In genomic region chr15:29115093-29115991, GRCh38 we compare ENCODE assay signal across 9 cellular contexts.
DNase-seq lines count a peak whose midpoint lies in the region; ATAC-seq and TF ChIP-seq lines count a peak whose summit lies in the region.
"Had no signal": no experiment of that assay in that cellular context is flagged by ENCODE, and none has a peak within 500 bp of the region (broad histone marks: within the 10 kb centered on the region; RNA-seq: fewer than 3 reads in every experiment).

No MANE protein-coding gene starts in this region.

- DNase-seq in GM23338 (ENCODE audit: low spot score) (peak; percentile 77), amniotic epithelial cell (ENCODE audit: low read depth) (peak; percentile 23), left colon (no peak), mammary epithelial cell (no peak), NCI-H187 treated with DMSO at 0.1 percent for 48 hours (lab: John Stamatoyannopoulos, UW) (no peak)

- H3K79me2 ChIP-seq in GM23338 (replicated peaks; ENCODE audit: insufficient read depth) (no peaks in the 10 kb centered on the region), mammary epithelial cell (ENCODE audit: insufficient read depth, low read length) (no peaks in the 10 kb centered on the region)

- WGBS in mammary epithelial cell (ENCODE audit: low coverage, missing lambda C conversion rate), result 11% methylated on average over 12 of the region's 46 CpGs

- no peaks in the 10 kb centered on the region for H3K9me2 ChIP-seq in GM23338 (ENCODE audit: insufficient read depth)

- no TSS peak for BruUV-seq in mammary epithelial cell (replicated peaks; lab: Mats Ljungman, UMichigan)

- H3K27ac ChIP-seq in GM23338 (ENCODE audit: low read depth) (0 out of 2 replicates have a peak overlapping the region, but pooled peaks have one; percentile 45), iPS-18a (ENCODE audit: low read length) (no peak overlapping the region), mammary epithelial cell (ENCODE audit: insufficient read depth, low read depth, low read length) (no peak overlapping the region)
- H3K27ac ChIP-seq: SJSA1 had no signal

- H3K27me3 Mint-ChIP-seq in GM23338 (ENCODE audit: insufficient read depth, low read depth, poor library complexity), result peaks cover 12% of the 10 kb centered on the region
- no peaks in the 10 kb centered on the region for H3K27me3 Mint-ChIP-seq in stimulated activated naive CD8-positive, alpha-beta T cell treated with anti-CD3 and anti-CD28 coated beads, Interleukin-15, Interleukin-2, amounts not matched to agents 100 ng/mL and 50 ng/mL, for 24 hours

- intact Hi-C loops in left colon (cut with DNase I, micrococcal nuclease) (no loop called here), mammary epithelial cell (cut with micrococcal nuclease) (no loop called here)

- H3K4me2 ChIP-seq in GM23338, result peak overlapping the region; percentile 81
- no peak overlapping the region for H3K4me2 ChIP-seq in mammary epithelial cell (ENCODE audit: insufficient read depth, low read depth, low read length)

- peak overlapping the region; percentile 66 for H3K4me3 Mint-ChIP-seq in GM23338
- peak overlapping the region; percentile 7 for H3K4me3 Mint-ChIP-seq in stimulated activated naive CD8-positive, alpha-beta T cell treated with anti-CD3 and anti-CD28 coated beads, Interleukin-15, Interleukin-2, amounts not matched to agents 100 ng/mL and 50 ng/mL, for 24 hours

- H3K36me3 ChIP-seq in GM23338 (ENCODE audit: insufficient read depth) (no peaks in the 10 kb centered on the region), iPS-18a (ENCODE audit: control insufficient read depth, low read depth, low read length) (no peaks in the 10 kb centered on the region), mammary epithelial cell (ENCODE audit: insufficient read depth, low read length) (no peaks in the 10 kb centered on the region)
- H3K36me3 ChIP-seq: SJSA1 had no signal

- in situ Hi-C loops in mammary epithelial cell (cut with MboI; ENCODE audit: low sequenced_read_pairs in 2 of 2), result no loop called here

- TF ChIP-seq CTCF in GM23338 (conservative IDR thresholded peaks at IDR 0.05; ENCODE audit: low read depth in 2 of 2) (peak in 1 of 2 experiments; percentile 63; a peak in 2 of 4 replicates), mammary epithelial cell (conservative IDR thresholded peaks at IDR 0.05 in 1 of 2, IDR thresholded peaks at IDR 0.05 in 1 of 2; ENCODE audit: extremely low read depth in 1 of 2, insufficient read depth in 1 of 2, low read depth in 1 of 2, low read length in 2 of 2) (no peak)

- H3K4me1 Mint-ChIP-seq in GM23338, result peaks cover 16% of the 10 kb centered on the region
- peaks cover 12% of the 10 kb centered on the region for H3K4me1 Mint-ChIP-seq in stimulated activated naive CD8-positive, alpha-beta T cell treated with anti-CD3 and anti-CD28 coated beads, Interleukin-15, Interleukin-2, amounts not matched to agents 100 ng/mL and 50 ng/mL, for 24 hours (ENCODE audit: low read depth)

- no peaks in the 10 kb centered on the region; the same call in 2 of the 3 replicates for H3K36me3 Mint-ChIP-seq in GM23338 (ENCODE audit: low read depth)
- no peaks in the 10 kb centered on the region for H3K36me3 Mint-ChIP-seq in stimulated activated naive CD8-positive, alpha-beta T cell treated with anti-CD3 and anti-CD28 coated beads, Interleukin-15, Interleukin-2, amounts not matched to agents 100 ng/mL and 50 ng/mL, for 24 hours (ENCODE audit: low read depth)

- H3K4me1 ChIP-seq in GM23338 (ENCODE audit: insufficient read depth) (peaks cover 2% of the 10 kb centered on the region; the same call in 1 of the 2 replicates), iPS-18a (ENCODE audit: control insufficient read depth, low read depth, low read length) (peaks cover 11% of the 10 kb centered on the region), mammary epithelial cell (ENCODE audit: insufficient read depth, low read length) (no peaks in the 10 kb centered on the region)
- H3K4me1 ChIP-seq: SJSA1 had no signal

- H3K9ac ChIP-seq in iPS-18a (ENCODE audit: low read length) (peak overlapping the region; percentile 62), mammary epithelial cell (ENCODE audit: insufficient read depth, low read length) (no peak overlapping the region)

- H3K4me3 ChIP-seq in GM23338 (peak overlapping the region; percentile 55), iPS-18a (ENCODE audit: low read length) (peak overlapping the region; percentile 65), mammary epithelial cell (replicated peaks in 1 of 3; ENCODE audit: insufficient read depth in 1 of 3, low read depth in 2 of 3, low read length in 3 of 3) (no peak overlapping the region)
- H3K4me3 ChIP-seq: SJSA1 had no signal

- H4K20me1 ChIP-seq in GM23338 (replicated peaks; ENCODE audit: insufficient read depth), result no peaks in the 10 kb centered on the region
- H4K20me1 ChIP-seq in mammary epithelial cell (ENCODE audit: insufficient read depth, low read length), result no peaks in the 10 kb centered on the region

- CTCF ChIA-PET in mammary epithelial cell (lab: Charles Lee; ENCODE audit: low non-redundant PET), result no interaction called here

- H3K9me3 Mint-ChIP-seq in GM23338, result no peaks in the 10 kb centered on the region
- no peaks in the 10 kb centered on the region for H3K9me3 Mint-ChIP-seq in stimulated activated naive CD8-positive, alpha-beta T cell treated with anti-CD3 and anti-CD28 coated beads, Interleukin-15, Interleukin-2, amounts not matched to agents 100 ng/mL and 50 ng/mL, for 24 hours

- H3K9me3 ChIP-seq in iPS-18a (ENCODE audit: control insufficient read depth, low read depth, low read length) (no peaks in the 10 kb centered on the region), mammary epithelial cell (replicated peaks; ENCODE audit: insufficient read depth, low read length) (peaks cover 57% of the 10 kb centered on the region)
- H3K9me3 ChIP-seq: SJSA1 had no signal

- H2AFZ ChIP-seq in GM23338, result peak overlapping the region; percentile 96
- no peak overlapping the region for H2AFZ ChIP-seq in mammary epithelial cell (ENCODE audit: low read depth, low read length)

- H3F3A ChIP-seq in GM23338 (replicated peaks; ENCODE audit: low read depth), result no peaks in the 10 kb centered on the region

- ATAC-seq in GM23338, result peak; percentile 81
- ATAC-seq in left colon, result no peak
- ATAC-seq in HG02763 (IDR thresholded peaks at IDR 0.05; ENCODE audit: unreplicated experiment), result no peak

- H3K27me3 ChIP-seq in GM23338 (ENCODE audit: insufficient read depth) (no peaks in the 10 kb centered on the region), iPS-18a (ENCODE audit: control insufficient read depth, insufficient read depth, low read length) (no peaks in the 10 kb centered on the region), mammary epithelial cell (ENCODE audit: insufficient read depth, low read length) (no peaks in the 10 kb centered on the region)
- H3K27me3 ChIP-seq: SJSA1 had no signal

- dilution Hi-C loops in mammary epithelial cell (cut with HindIII; ENCODE audit: low sequenced_read_pairs), result no loop called here

- H3K27ac Mint-ChIP-seq in GM23338, result no peak overlapping the region
- no peak overlapping the region for H3K27ac Mint-ChIP-seq in stimulated activated naive CD8-positive, alpha-beta T cell treated with anti-CD3 and anti-CD28 coated beads, Interleukin-15, Interleukin-2, amounts not matched to agents 100 ng/mL and 50 ng/mL, for 24 hours

TF ChIP-seq in GM23338, 12 proteins besides CTCF, POLR2A, EP300 and RAD21:
- TF ChIP-seq EZH2phosphoT487 (IDR thresholded peaks at IDR 0.05; ENCODE audit: unreplicated experiment) (no peak), CREB1 (CRISPR knock-in tag; IDR thresholded peaks at IDR 0.05; ENCODE audit: low read depth) (no peak)

Comparison
In these comparisons a context has a peak if more than half of its experiments do, and no peak if none do; other contexts are left out.
1. DNase-seq: peak in GM23338 (single experiment) and amniotic epithelial cell (single experiment); none in left colon (0 of 2), mammary epithelial cell (single experiment) and NCI-H187 treated with DMSO at 0.1 percent for 48 hours (single experiment).
2. H3K4me3 ChIP-seq: peak in GM23338 (single experiment) and iPS-18a (single experiment); none in mammary epithelial cell (0 of 3).